ENCODE assay signal across 8 cellular contexts in genomic region chr5:106454651-106455415, GRCh38.
A peak's percentile ranks its signal among the peaks of the same experiment; 100 is the strongest.
DNase-seq lines count a peak whose midpoint lies in the region; ATAC-seq and TF ChIP-seq lines count a peak whose summit lies in the region.

No MANE protein-coding gene starts in this region.

- no peaks in the 10 kb centered on the region for H3F3A ChIP-seq in PC-3 (ENCODE audit: low read length, unreplicated experiment)

- no peak overlapping the region for H3K4me3 ChIP-seq in cardiac muscle cell
- peak overlapping the region; percentile 18; the same call in 1 of the 2 replicates for H3K4me3 ChIP-seq in PC-3 (ENCODE audit: low read length)
- no peak overlapping the region for H3K4me3 ChIP-seq in foreskin fibroblast (ENCODE audit: low read depth in 1 of 2, low read length in 2 of 2)

- H3K9me2 ChIP-seq in PC-3 (replicated peaks; ENCODE audit: low read length), result no peaks in the 10 kb centered on the region

- DNase-seq in cardiac muscle cell (ENCODE audit: low read depth in 1 of 2, low spot score in 1 of 2), result peak; percentile 55 to 66
- DNase-seq in left cardiac atrium, result no peak
- peak; percentile 89 for DNase-seq in PC-3
- peak; percentile 21 to 59 for DNase-seq in foreskin fibroblast
- DNase-seq in type B pancreatic cell (ENCODE audit: extremely low spot score, unreplicated experiment), result no peak
- DNase-seq in activated naive CD4-positive, alpha-beta T cell treated with anti-CD3 and anti-CD28 coated beads for 36 hours, result no peak

- no TSS peak for BruUV-seq in PC-3 (replicated peaks; lab: Mats Ljungman, UMichigan)

- H4K20me1 ChIP-seq in PC-3 (ENCODE audit: low read length), result no peaks in the 10 kb centered on the region

- no peaks in the 10 kb centered on the region for H3K36me3 Mint-ChIP-seq in type B pancreatic cell
- H3K36me3 Mint-ChIP-seq in activated naive CD4-positive, alpha-beta T cell treated with anti-CD3 and anti-CD28 coated beads for 36 hours (ENCODE audit: low read depth), result no peaks in the 10 kb centered on the region

- no peaks in the 10 kb centered on the region for H3K27me3 ChIP-seq in cardiac muscle cell
- no peaks in the 10 kb centered on the region for H3K27me3 ChIP-seq in PC-3 (ENCODE audit: low read length)

- H3K4me1 ChIP-seq in cardiac muscle cell (ENCODE audit: low read depth), result no peaks in the 10 kb centered on the region
- H3K4me1 ChIP-seq in PC-3 (ENCODE audit: insufficient read depth, low read length), result peaks cover 18% of the 10 kb centered on the region

- no peak overlapping the region for H3K27ac ChIP-seq in cardiac muscle cell
- peak overlapping the region; percentile 76 for H3K27ac ChIP-seq in PC-3 (ENCODE audit: low read length)

- CTCF ChIA-PET in PC-3 (lab: Charles Lee), result interaction anchor here (0.6 to 1.4 kb wide), 3 partner anchors 79 to 244 kb away, joined by 3 to 6 read pairs (median 4); no protein-coding TSS in a partner anchor
- CTCF ChIA-PET in activated naive CD4-positive, alpha-beta T cell treated with anti-CD3 and anti-CD28 coated beads for 36 hours (lab: Charles Lee), result no interaction called here

- intact Hi-C loops in left cardiac atrium (cut with DNase I) (no loop called here), PC-3 (cut with micrococcal nuclease) (no loop called here)
- intact Hi-C loops in activated naive CD4-positive, alpha-beta T cell treated with anti-CD3 and anti-CD28 coated beads for 36 hours (cut with micrococcal nuclease), result no loop called here

- no peaks in the 10 kb centered on the region for H3K27me3 Mint-ChIP-seq in type B pancreatic cell
- no peaks in the 10 kb centered on the region for H3K27me3 Mint-ChIP-seq in activated naive CD4-positive, alpha-beta T cell treated with anti-CD3 and anti-CD28 coated beads for 36 hours (ENCODE audit: low read depth)

- peak overlapping the region; percentile 27 for H2AFZ ChIP-seq in PC-3 (ENCODE audit: low read length)

- TF ChIP-seq CTCF in cardiac muscle cell (IDR thresholded peaks at IDR 0.05; ENCODE audit: low read depth, low read length), result peak; percentile 55
- TF ChIP-seq CTCF in PC-3 (conservative IDR thresholded peaks at IDR 0.05; ENCODE audit: low read depth, low read length), result peak; percentile 88
- TF ChIP-seq CTCF in foreskin fibroblast (IDR thresholded peaks at IDR 0.05; ENCODE audit: low read depth, low read length), result peak; percentile 8
- TF ChIP-seq CTCF in type B pancreatic cell (conservative IDR thresholded peaks at IDR 0.05), result peak; percentile 73

- H3K4me1 Mint-ChIP-seq in type B pancreatic cell (ENCODE audit: unreplicated experiment), result peaks cover 7% of the 10 kb centered on the region
- no peaks in the 10 kb centered on the region for H3K4me1 Mint-ChIP-seq in activated naive CD4-positive, alpha-beta T cell treated with anti-CD3 and anti-CD28 coated beads for 36 hours (ENCODE audit: low read depth)

- POLR2A ChIA-PET in PC-3 (lab: Charles Lee; ENCODE audit: unreplicated experiment), result no interaction called here

- no peaks in the 10 kb centered on the region for H3K36me3 ChIP-seq in cardiac muscle cell
- no peaks in the 10 kb centered on the region for H3K36me3 ChIP-seq in PC-3 (ENCODE audit: low read depth, low read length)

- no peaks in the 10 kb centered on the region for H3K9me3 ChIP-seq in cardiac muscle cell (ENCODE audit: low read depth)
- H3K9me3 ChIP-seq in PC-3 (ENCODE audit: low read length), result no peaks in the 10 kb centered on the region

- H3K9ac ChIP-seq in PC-3 (ENCODE audit: low read length), result no peak overlapping the region

- ATAC-seq in left cardiac atrium (no peak), PC-3 (peak; percentile 98), HG03439 (IDR thresholded peaks at IDR 0.05; ENCODE audit: unreplicated experiment) (no peak), HG02678 (IDR thresholded peaks at IDR 0.05; ENCODE audit: unreplicated experiment) (no peak)

- no peak overlapping the region for H3K27ac Mint-ChIP-seq in type B pancreatic cell
- H3K27ac Mint-ChIP-seq in activated naive CD4-positive, alpha-beta T cell treated with anti-CD3 and anti-CD28 coated beads for 36 hours, result no peak overlapping the region

- H3K79me2 ChIP-seq in PC-3 (ENCODE audit: low read length), result no peaks in the 10 kb centered on the region

- no peak overlapping the region for H3K4me3 Mint-ChIP-seq in type B pancreatic cell
- H3K4me3 Mint-ChIP-seq in activated naive CD4-positive, alpha-beta T cell treated with anti-CD3 and anti-CD28 coated beads for 36 hours, result no peak overlapping the region

- H3K9me3 Mint-ChIP-seq in type B pancreatic cell, result no peaks in the 10 kb centered on the region
- H3K9me3 Mint-ChIP-seq in activated naive CD4-positive, alpha-beta T cell treated with anti-CD3 and anti-CD28 coated beads for 36 hours, result peaks cover 2% of the 10 kb centered on the region

- H3K4me2 ChIP-seq in PC-3 (ENCODE audit: low read length), result peak overlapping the region; percentile 69

Comparison
In these comparisons a context has a peak if more than half of its experiments do, and no peak if none do; other contexts are left out.
1. DNase-seq: peak in cardiac muscle cell (2 of 2), PC-3 (single experiment) and foreskin fibroblast (2 of 2); none in left cardiac atrium (single experiment), type B pancreatic cell (single experiment) and activated naive CD4-positive, alpha-beta T cell treated with anti-CD3 and anti-CD28 coated beads for 36 hours (single experiment).
2. CTCF ChIP-seq: peak in every context shown above with its lines; median percentile 88 in PC-3; 73 in type B pancreatic cell; 55 in cardiac muscle cell; 8 in foreskin fibroblast.